ENCODE assay signal across 8 cellular contexts in genomic region chr6:107957165-107957908, GRCh38. TPM values are rescaled to one million over a fixed set of nuclear protein-coding genes. Genes with fewer than 3 reads are reported as not detected.
A peak's percentile ranks its signal among the peaks of the same experiment; 100 is the strongest.
DNase-seq lines count a peak whose midpoint lies in the region; ATAC-seq and TF ChIP-seq lines count a peak whose summit lies in the region.

No MANE protein-coding gene starts in this region.

- WGBS in trophoblast cell (ENCODE audit: extremely low coverage, insufficient coverage, insufficient read length), result no CpG with 5 or more reads among the region's 47 CpGs

- H2AFZ ChIP-seq in trophoblast cell (ENCODE audit: insufficient read depth, low read length, poor library complexity), result peak overlapping the region; percentile 82

- H3K4me1 ChIP-seq in trophoblast cell (ENCODE audit: control insufficient read depth in 1 of 2, insufficient read depth in 2 of 2, low read length in 2 of 2) (peaks cover 0 to 2% of the 10 kb centered on the region in 2 experiments), tibial artery (peaks cover 0 to 36% (median 26%) of the 10 kb centered on the region in 4 donors)

- peak overlapping the region; percentile 87 for H2BK120ac ChIP-seq in trophoblast cell (ENCODE audit: insufficient read depth, low read length, poor library complexity)

- TF ChIP-seq POLR2A in GM19193 (IDR thresholded peaks at IDR 0.05; ENCODE audit: extremely low read depth, insufficient read depth, insufficient read length), result peak; percentile 41

- H3K9ac ChIP-seq in trophoblast cell (ENCODE audit: low read length), result peak overlapping the region; percentile 95

- H2BK12ac ChIP-seq in trophoblast cell (ENCODE audit: low read length), result no peak overlapping the region

- intact Hi-C loops in CD14-positive monocyte (cut with micrococcal nuclease), result loop anchor here (5.0 to 10.0 kb wide), 3 partner anchors 115 to 1633 kb away; partner anchors contain the start of genes OSTM1 (in 2 of the 2) and ATG5 (in 1 of the 2)
- intact Hi-C loops in tibial artery (cut with DNase I; ENCODE audit: low total_unique reads), result loop anchor here (10.0 kb wide), 1 partner anchor 117 kb away; the partner anchor contains the start of gene OSTM1

- peak overlapping the region; percentile 80 for H4K8ac ChIP-seq in trophoblast cell (ENCODE audit: low read depth, low read length)

- peak overlapping the region; percentile 89 for H3K14ac ChIP-seq in trophoblast cell (ENCODE audit: low read length)

- peak; percentile 21 for ATAC-seq in HG03442 (IDR thresholded peaks at IDR 0.05; ENCODE audit: unreplicated experiment)
- ATAC-seq in activated naive CD4-positive, alpha-beta T cell treated with anti-CD3 and anti-CD28 coated beads, Interleukin-2, amount 50 U/mL, for 72 hours, result peak; percentile 48

- H3K9me3 Mint-ChIP-seq in CD14-positive monocyte, result peaks cover 0 to 4% (median 0%) of the 10 kb centered on the region in 7 donors
- H3K9me3 Mint-ChIP-seq in activated naive CD4-positive, alpha-beta T cell treated with anti-CD3 and anti-CD28 coated beads, Interleukin-2, amount 50 U/mL, for 72 hours, result no peaks in the 10 kb centered on the region

- H3K27ac ChIP-seq in trophoblast cell (ENCODE audit: low read depth, low read length), result peak overlapping the region; percentile 79
- H3K27ac ChIP-seq in tibial artery, result peak overlapping the region; percentile 78 to 92

- H3K27me3 ChIP-seq in trophoblast cell (ENCODE audit: insufficient read depth, low read length), result no peaks in the 10 kb centered on the region
- H3K27me3 ChIP-seq in tibial artery, result no peaks in the 10 kb centered on the region

- H2AK5ac ChIP-seq in trophoblast cell (ENCODE audit: low read length), result peak overlapping the region; percentile 86

- H2BK5ac ChIP-seq in trophoblast cell (ENCODE audit: low read depth, low read length, poor library complexity), result peak overlapping the region; percentile 71

- H4K91ac ChIP-seq in trophoblast cell (ENCODE audit: low read depth, low read length), result peak overlapping the region; percentile 81

- H3K9me3 ChIP-seq in trophoblast cell (ENCODE audit: insufficient read depth, low read depth, low read length), result no peaks in the 10 kb centered on the region
- H3K9me3 ChIP-seq in tibial artery, result no peaks in the 10 kb centered on the region

- H3K27ac Mint-ChIP-seq in CD14-positive monocyte, result peak overlapping the region; percentile 96 to 98 (median 98)
- H3K27ac Mint-ChIP-seq in activated naive CD4-positive, alpha-beta T cell treated with anti-CD3 and anti-CD28 coated beads, Interleukin-2, amount 50 U/mL, for 72 hours, result peak overlapping the region; percentile 97 to 99

- H4K12ac ChIP-seq in trophoblast cell (ENCODE audit: low read depth, low read length), result peak overlapping the region; percentile 78

- H3K79me2 ChIP-seq in trophoblast cell (ENCODE audit: control insufficient read depth, insufficient read depth, low read length, poor library complexity), result peaks cover 20% of the 10 kb centered on the region

- peaks cover 30% of the 10 kb centered on the region for H3K4me1 Mint-ChIP-seq in CD14-positive monocyte

- H3K36me3 ChIP-seq in trophoblast cell (ENCODE audit: control insufficient read depth in 1 of 2, insufficient read depth in 2 of 2, low read length in 2 of 2), result peaks cover 0 to 8% of the 10 kb centered on the region in 2 experiments
- H3K36me3 ChIP-seq in tibial artery, result no peaks in the 10 kb centered on the region

- DNase-seq in CD14-positive monocyte (ENCODE audit: low spot score), result peak; percentile 51
- peak; percentile 72 for DNase-seq in SIG-M5 treated with dmso at 0.1 percent for 504 hours (lab: John Stamatoyannopoulos, UW; ENCODE audit: unreplicated experiment)
- peak; percentile 60 to 63 for DNase-seq in activated naive CD4-positive, alpha-beta T cell treated with anti-CD3 and anti-CD28 coated beads, Interleukin-2, amount 50 U/mL, for 72 hours (ENCODE audit: low spot score in 2 of 2)
- DNase-seq in glomerular visceral epithelial cell (ENCODE audit: extremely low spot score), result peak; percentile 58
- DNase-seq in trophoblast cell, result peak; percentile 59 to 70
- peak; percentile 58 to 75 for DNase-seq in tibial artery

- H3K4me2 ChIP-seq in trophoblast cell (ENCODE audit: low read length), result peak overlapping the region; percentile 65

- peak overlapping the region; percentile 98 for H3K18ac ChIP-seq in trophoblast cell (ENCODE audit: low read length)

- peaks cover 6 to 9% (median 6%) of the 10 kb centered on the region in 3 donors for H3K27me3 Mint-ChIP-seq in CD14-positive monocyte (ENCODE audit: low read depth in 3 of 3)

- H3K79me1 ChIP-seq in trophoblast cell (ENCODE audit: low read length), result peaks cover 10% of the 10 kb centered on the region

- peak overlapping the region; percentile 64 for H3K4ac ChIP-seq in trophoblast cell (ENCODE audit: low read depth, low read length)

- no peak overlapping the region for H3K23ac ChIP-seq in trophoblast cell (ENCODE audit: low read length)

- TF ChIP-seq CTCF in CD14-positive monocyte (IDR thresholded peaks at IDR 0.05) (no peak), tibial artery (IDR thresholded peaks at IDR 0.05) (no peak)

- H3K36me3 Mint-ChIP-seq in CD14-positive monocyte, result peaks cover 2 to 7% of the 10 kb centered on the region in 2 donors
- H3K36me3 Mint-ChIP-seq in activated naive CD4-positive, alpha-beta T cell treated with anti-CD3 and anti-CD28 coated beads, Interleukin-2, amount 50 U/mL, for 72 hours, result peaks cover 16 to 26% of the 10 kb centered on the region in 2 donors

- peak overlapping the region; percentile 97 to 100 for H3K4me3 Mint-ChIP-seq in CD14-positive monocyte

- peak overlapping the region; percentile 99 for H3K4me3 ChIP-seq in trophoblast cell (ENCODE audit: low read depth, low read length)
- H3K4me3 ChIP-seq in tibial artery, result peak overlapping the region; percentile 68 to 89

RNA-seq across cellular contexts. Expression of gene SEC63, which starts 0.7 kb away (rescaled TPM):
- 10 to 100 TPM; 12.0 to 33.7 TPM for polyA plus RNA-seq in CD14-positive monocyte
- 100 to 1,000 TPM in 1 of 2 donors, 10 to 100 TPM in 1; 97.4 to 105 TPM for total RNA-seq in activated naive CD4-positive, alpha-beta T cell treated with anti-CD3 and anti-CD28 coated beads, Interleukin-2, amount 50 U/mL, for 72 hours
- polyA plus RNA-seq in trophoblast cell (2013), result 101 and 113 TPM in 2 replicates

Comparison
In these comparisons a context has a peak if more than half of its experiments do, and no peak if none do; other contexts are left out.
1. Peak in every context shown above with its lines: DNase-seq, ATAC-seq, H3K4me3 ChIP-seq and H3K27ac ChIP-seq.